Comparison of ENCODE assay signal across 10 cellular contexts in the genomic region with DNA sequence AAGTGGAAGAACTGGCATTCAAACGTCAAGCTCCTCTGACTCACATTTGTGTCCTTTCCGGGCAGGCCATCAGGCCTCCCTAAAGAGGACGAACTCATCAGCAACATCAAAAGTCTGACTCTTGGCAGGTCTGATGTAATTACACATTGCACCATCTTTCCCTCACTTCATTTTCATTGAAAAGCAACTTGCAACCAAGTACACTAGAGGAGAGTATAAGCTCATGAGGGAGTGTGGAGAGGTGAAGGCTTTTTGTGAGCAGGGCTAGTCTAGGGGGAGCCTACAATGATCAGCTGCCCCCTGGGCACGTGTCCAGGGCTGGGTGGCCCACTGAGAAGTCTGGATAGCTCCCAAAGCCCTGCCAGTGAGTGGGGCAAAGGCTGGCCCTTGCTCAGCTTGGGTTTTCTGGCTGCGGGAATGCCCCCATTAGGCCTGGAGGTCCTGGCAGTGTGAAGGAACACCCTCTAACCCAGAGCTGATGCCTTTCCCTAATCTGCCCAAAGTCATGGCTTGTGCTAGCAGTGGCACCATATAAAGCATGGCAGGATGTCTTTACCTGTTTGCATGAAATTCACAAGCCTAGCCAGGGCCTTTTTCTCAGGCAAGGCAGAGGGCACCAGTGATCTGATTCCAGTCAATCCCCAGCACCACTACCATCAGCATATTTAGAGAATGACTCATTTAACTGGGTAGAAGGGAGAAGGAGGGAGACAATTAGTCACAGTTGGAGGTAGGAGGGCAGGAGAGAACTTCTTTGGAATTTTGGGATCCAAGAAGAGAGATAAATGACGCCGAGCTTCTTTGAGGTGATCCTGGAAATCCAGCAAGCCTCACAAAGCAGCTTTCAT. TPM values are rescaled to one million over a fixed set of nuclear protein-coding genes. Genes with fewer than 3 reads are reported as not detected.
DNase-seq lines count a peak whose midpoint lies in the region; ATAC-seq and TF ChIP-seq lines count a peak whose summit lies in the region.
"Had no signal": no experiment of that assay in that cellular context is flagged by ENCODE, and none has a peak within 500 bp of the region (broad histone marks: within the 10 kb centered on the region; RNA-seq: fewer than 3 reads in every experiment).

No MANE protein-coding gene starts in this region.

- H3K27me3 ChIP-seq in adipocyte (replicated peaks; ENCODE audit: control insufficient read depth, insufficient read depth, low read length) (no peaks in the 10 kb centered on the region), upper lobe of right lung (no peaks in the 10 kb centered on the region)

- peak overlapping the region; percentile 76 for H3K9ac ChIP-seq in adipocyte (ENCODE audit: low read length)

- H3K36me3 Mint-ChIP-seq in activated T-cell treated with anti-CD3 and anti-CD28 coated beads, Interleukin-2, amount 50 U/mL, for 4 hours (ENCODE audit: insufficient read depth) = no peaks in the 10 kb centered on the region
- H3K36me3 Mint-ChIP-seq: IgD-negative memory B cell had no signal

- H3K27ac ChIP-seq in upper lobe of right lung = no peak overlapping the region
- H3K27ac ChIP-seq: 22Rv1 had no signal

- intact Hi-C loops in upper lobe of right lung (cut with DNase I) = no loop called here

- no peaks in the 10 kb centered on the region for H3K27me3 Mint-ChIP-seq in activated T-cell treated with anti-CD3 and anti-CD28 coated beads, Interleukin-2, amount 50 U/mL, for 4 hours (ENCODE audit: low read depth)
- H3K27me3 Mint-ChIP-seq: IgD-negative memory B cell had no signal

- peaks cover 46% of the 10 kb centered on the region for H3K4me1 ChIP-seq in adipocyte (ENCODE audit: control insufficient read depth, insufficient read depth, low read length)
- H3K4me1 ChIP-seq in upper lobe of right lung = no peaks in the 10 kb centered on the region

- H3K4me3 ChIP-seq in adipocyte (ENCODE audit: low read length) (peak overlapping the region; percentile 78), upper lobe of right lung (no peak overlapping the region)

- no peak for TF ChIP-seq CTCF in upper lobe of right lung (IDR thresholded peaks at IDR 0.05)

- no peak overlapping the region for H3K4me3 Mint-ChIP-seq in activated T-cell treated with anti-CD3 and anti-CD28 coated beads, Interleukin-2, amount 50 U/mL, for 4 hours
- H3K4me3 Mint-ChIP-seq: IgD-negative memory B cell had no signal

- DNase-seq in DMS53 (lab: John Stamatoyannopoulos, UW) (peak; percentile 33), DMS53 treated with DMSO at 0.1 percent for 48 hours (lab: John Stamatoyannopoulos, UW; ENCODE audit: unreplicated experiment) (no peak), adipocyte (ENCODE audit: low read depth) (peak; percentile 52), hepatic stellate cell (ENCODE audit: low spot score) (peak; percentile 83), upper lobe of right lung (no peak), NCI-H526 treated with DMSO at 0.1 percent for 48 hours (lab: John Stamatoyannopoulos, UW) (no peak)
- DNase-seq in activated T-cell treated with anti-CD3 and anti-CD28 coated beads, Interleukin-2, amount 50 U/mL, for 4 hours = no peak

- H3K9me3 ChIP-seq in adipocyte (ENCODE audit: control insufficient read depth, low read length) (no peaks in the 10 kb centered on the region), upper lobe of right lung (no peaks in the 10 kb centered on the region)

- peaks cover 2% of the 10 kb centered on the region for H3K4me1 Mint-ChIP-seq in activated T-cell treated with anti-CD3 and anti-CD28 coated beads, Interleukin-2, amount 50 U/mL, for 4 hours (ENCODE audit: low read depth)
- H3K4me1 Mint-ChIP-seq: IgD-negative memory B cell had no signal

- H3K36me3 ChIP-seq in adipocyte (ENCODE audit: control insufficient read depth, insufficient read depth, low read length, severe bottlenecking) (no peaks in the 10 kb centered on the region), upper lobe of right lung (no peaks in the 10 kb centered on the region)

- ATAC-seq in upper lobe of right lung (peak; percentile 47), HG03442 (IDR thresholded peaks at IDR 0.05; ENCODE audit: unreplicated experiment) (no peak)
- no peak for ATAC-seq in activated T-cell treated with anti-CD3 and anti-CD28 coated beads, Interleukin-2, amount 50 U/mL, for 4 hours

- no peaks in the 10 kb centered on the region for H3K9me3 Mint-ChIP-seq in activated T-cell treated with anti-CD3 and anti-CD28 coated beads, Interleukin-2, amount 50 U/mL, for 4 hours
- H3K9me3 Mint-ChIP-seq: IgD-negative memory B cell had no signal

RNA-seq across cellular contexts. Expression of gene DAW1, which starts 8.5 kb away (rescaled TPM):
- not detected for total RNA-seq in upper lobe of right lung
- total RNA-seq in activated T-cell treated with anti-CD3 and anti-CD28 coated beads, Interleukin-2, amount 50 U/mL, for 4 hours = not detected

RNA-seq across cellular contexts. Expression of gene CCL20, which starts 49.3 kb away (rescaled TPM):
- 4.9 TPM for total RNA-seq in upper lobe of right lung
- 100 to 1,000 TPM in 2 of 3 donors, 10 to 100 TPM in 1; 23.1 to 141 (median 105) TPM for total RNA-seq in activated T-cell treated with anti-CD3 and anti-CD28 coated beads, Interleukin-2, amount 50 U/mL, for 4 hours

Comparison
In these comparisons a context has a peak if more than half of its experiments do, and no peak if none do; other contexts are left out.
1. DNase-seq: peak in DMS53 (single experiment), adipocyte (single experiment) and hepatic stellate cell (single experiment); none in DMS53 treated with DMSO at 0.1 percent for 48 hours (single experiment), upper lobe of right lung (single experiment), NCI-H526 treated with DMSO at 0.1 percent for 48 hours (single experiment) and activated T-cell treated with anti-CD3 and anti-CD28 coated beads, Interleukin-2, amount 50 U/mL, for 4 hours (single experiment).